ENCODE assay signal across 35 cellular contexts in the genomic region with DNA sequence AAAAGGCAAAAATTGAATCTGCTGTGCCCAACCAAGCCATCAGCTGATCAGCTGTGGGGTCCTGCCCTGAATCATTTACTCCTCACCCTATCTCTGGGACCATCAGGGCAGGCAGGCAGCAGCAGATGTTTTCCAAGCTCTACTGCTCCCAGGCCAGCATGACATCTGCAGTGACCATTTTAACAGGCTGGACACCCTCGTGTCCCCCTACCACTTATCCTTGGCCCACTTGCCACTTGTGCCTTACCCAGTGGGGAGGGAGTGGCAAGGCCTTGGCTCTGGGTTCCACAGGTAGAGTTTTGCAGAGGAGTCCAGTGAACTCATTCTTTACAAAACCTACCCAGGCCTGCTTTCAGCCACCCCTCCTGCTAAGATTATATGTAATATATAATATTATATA. TPM values are rescaled to one million over a fixed set of nuclear protein-coding genes. Genes with fewer than 3 reads are reported as not detected.
"Had no signal": no experiment of that assay in that cellular context is flagged by ENCODE, and none has a peak within 500 bp of the region (broad histone marks: within the 10 kb centered on the region; RNA-seq: fewer than 3 reads in every experiment).

No MANE protein-coding gene starts in this region.

- ATAC-seq: activated CD4-positive, alpha-beta T cell treated with anti-CD3 and anti-CD28 coated beads for 36 hours; activated CD4-positive, CD25-positive, alpha-beta regulatory T cell treated with anti-CD3 and anti-CD28 coated beads, Interleukin-2, amount 50 U/mL, for 24 hours; activated CD8-positive, alpha-beta T cell treated with anti-CD3 and anti-CD28 coated beads, Interleukin-2, amount 10 ng/mL, durations not matched to agents 7 days and 5 days; activated naive CD8-positive, alpha-beta T cell treated with anti-CD3 and anti-CD28 coated beads, Interleukin-2, amount 50 U/mL, for 24 hours; PC-3; WTC11 had no signal

- H3K36me3 ChIP-seq: Peyer's patch, SJSA1 had no signal

- DNase-seq: activated CD4-positive, alpha-beta T cell treated with anti-CD3 and anti-CD28 coated beads for 36 hours; activated CD4-positive, alpha-beta T cell treated with anti-CD3 and anti-CD28 coated beads, Interleukin-2, amount 10 ng/mL, durations not matched to agents 7 days and 5 days; activated CD4-positive, alpha-beta T cell treated with anti-CD3 and anti-CD28 coated beads, Interleukin-2, amount 50 U/mL, for 48 hours; activated CD8-positive, alpha-beta T cell treated with anti-CD3 and anti-CD28 coated beads, Interleukin-2, amount 10 ng/mL, durations not matched to agents 7 days and 5 days; activated gamma-delta T cell; activated naive CD4-positive, alpha-beta T cell treated with Interleukin-2 at 50 U/mL for 16 hours; activated naive CD8-positive, alpha-beta T cell treated with anti-CD3 and anti-CD28 coated beads, Interleukin-2, amount 50 U/mL, for 24 hours; activated T-cell treated with anti-CD3 and anti-CD28 coated beads, Interleukin-2, amount 50 U/mL, for 24 hours; anterior cingulate cortex; MM.1S; MV-4-11; NCI-H1092; NCI-H1436 treated with DMSO at 0.1 percent for 48 hours; NCI-H187; NCI-H2029 treated with DMSO at 0.1 percent for 48 hours; NCI-H345; NCI-H524 treated with DMSO at 0.1 percent for 48 hours; NK-92 treated with Interleukin-12 subunit alpha and Interleukin-12 subunit beta, amount 100 ng/mL, for 24 hours; PC-3; RPMI8226; SHP77 treated with DMSO at 0.1 percent for 48 hours; SK-N-SH had no signal

- H3K9ac ChIP-seq: KMS-11, SK-N-SH had no signal

- H3K27ac ChIP-seq: KMS-11, Peyer's patch, SJSA1 had no signal

- H3K4me2 ChIP-seq: KMS-11, SK-N-SH had no signal

- H3K9me3 Mint-ChIP-seq: activated naive CD8-positive, alpha-beta T cell treated with anti-CD3 and anti-CD28 coated beads, Interleukin-2, amount 50 U/mL, for 24 hours; activated T-helper 2 cell treated with anti-CD3 and anti-CD28 coated beads, Interferon-gamma antibody, Interleukin-2, Interleukin-4, amounts not matched to agents 10 μg/mL and 5 μg/mL and 100 μg/mL, durations not matched to agents 14 hours and 24 hours and 36 hours; T-helper 1 cell treated with Interleukin-12 subunit alpha and Interleukin-12 subunit beta and Interleukin-4 antibody, amounts not matched to agents 30 μg/mL and 1 μg/mL, for 36 hours; T-helper 2 cell treated with Interferon-gamma antibody and Interleukin-4, amounts not matched to agents 5 μg/mL and 100 μg/mL, for 36 hours had no signal

- H3K27ac Mint-ChIP-seq: activated CD4-positive, alpha-beta T cell treated with anti-CD3 and anti-CD28 coated beads for 36 hours; activated CD4-positive, alpha-beta T cell treated with anti-CD3 and anti-CD28 coated beads, Interleukin-2, amount 10 ng/mL, durations not matched to agents 7 days and 5 days; activated CD8-positive, alpha-beta T cell treated with anti-CD3 and anti-CD28 coated beads, Interleukin-2, amount 10 ng/mL, durations not matched to agents 7 days and 5 days; activated naive CD8-positive, alpha-beta T cell; activated naive CD8-positive, alpha-beta T cell treated with anti-CD3 and anti-CD28 coated beads, Interleukin-2, amount 50 U/mL, for 24 hours; activated T-cell treated with anti-CD3 and anti-CD28 coated beads, Interleukin-2, amount 50 U/mL, for 24 hours; activated T-helper 2 cell treated with anti-CD3 and anti-CD28 coated beads, Interferon-gamma antibody, Interleukin-2, Interleukin-4, amounts not matched to agents 10 μg/mL and 5 μg/mL and 100 μg/mL, durations not matched to agents 14 hours and 24 hours and 36 hours; brain; T-helper 1 cell treated with Interleukin-12 subunit alpha and Interleukin-12 subunit beta and Interleukin-4 antibody, amounts not matched to agents 30 μg/mL and 1 μg/mL, for 36 hours; T-helper 2 cell treated with Interferon-gamma antibody and Interleukin-4, amounts not matched to agents 5 μg/mL and 100 μg/mL, for 36 hours; WTC11 had no signal

- H3K4me3 Mint-ChIP-seq: activated CD4-positive, alpha-beta T cell treated with anti-CD3 and anti-CD28 coated beads for 36 hours; activated CD4-positive, alpha-beta T cell treated with anti-CD3 and anti-CD28 coated beads, Interleukin-2, amount 10 ng/mL, durations not matched to agents 7 days and 5 days; activated CD8-positive, alpha-beta T cell treated with anti-CD3 and anti-CD28 coated beads, Interleukin-2, amount 10 ng/mL, durations not matched to agents 7 days and 5 days; activated naive CD8-positive, alpha-beta T cell; activated naive CD8-positive, alpha-beta T cell treated with anti-CD3 and anti-CD28 coated beads, Interleukin-2, amount 50 U/mL, for 24 hours; activated T-cell treated with anti-CD3 and anti-CD28 coated beads, Interleukin-2, amount 50 U/mL, for 24 hours; T-helper 1 cell treated with Interleukin-12 subunit alpha and Interleukin-12 subunit beta and Interleukin-4 antibody, amounts not matched to agents 30 μg/mL and 1 μg/mL, for 36 hours; T-helper 2 cell treated with Interferon-gamma antibody and Interleukin-4, amounts not matched to agents 5 μg/mL and 100 μg/mL, for 36 hours had no signal

- H3K36me3 Mint-ChIP-seq: activated naive CD8-positive, alpha-beta T cell; WTC11 had no signal

- H3K4me3 ChIP-seq: Peyer's patch, SJSA1 had no signal

RNA-seq across cellular contexts. Expression of gene CA4, which starts 12.0 kb away (rescaled TPM):
- total RNA-seq: activated CD4-positive, alpha-beta T cell treated with anti-CD3 and anti-CD28 coated beads for 36 hours; activated CD4-positive, alpha-beta T cell treated with anti-CD3 and anti-CD28 coated beads, Interleukin-2, amount 10 ng/mL, durations not matched to agents 7 days and 5 days; activated CD8-positive, alpha-beta T cell treated with anti-CD3 and anti-CD28 coated beads, Interleukin-2, amount 10 ng/mL, durations not matched to agents 7 days and 5 days; activated T-helper 2 cell treated with anti-CD3 and anti-CD28 coated beads, Interferon-gamma antibody, Interleukin-2, Interleukin-4, amounts not matched to agents 10 μg/mL and 5 μg/mL and 100 μg/mL, durations not matched to agents 14 hours and 24 hours and 36 hours; bronchial epithelial cell; LHCN-M2; NCI-H460; PC-3; SJSA1 had no signal
